ENCODE assay signal across 30 cellular contexts in genomic region chr7:68576366-68576765, GRCh38.
"Had no signal": no experiment of that assay in that cellular context is flagged by ENCODE, and none has a peak within 500 bp of the region (broad histone marks: within the 10 kb centered on the region; RNA-seq: fewer than 3 reads in every experiment).

No MANE protein-coding gene starts in this region.

- H3K27ac ChIP-seq: brain microvascular endothelial cell, coronary artery, esophagus muscularis mucosa, foreskin keratinocyte, gastroesophageal sphincter, heart right ventricle, hepatocyte, VCaP had no signal

- H3K27me3 ChIP-seq: brain microvascular endothelial cell, esophagus muscularis mucosa, foreskin keratinocyte, gastroesophageal sphincter, hepatocyte had no signal

- H2AFZ ChIP-seq: hepatocyte had no signal

- H3K4me3 ChIP-seq: coronary artery, esophagus muscularis mucosa, gastroesophageal sphincter, heart right ventricle, hepatocyte had no signal

- ATAC-seq: activated naive CD4-positive, alpha-beta T cell treated with anti-CD3 and anti-CD28 coated beads, Interleukin-2, amount 50 U/mL, for 72 hours; activated T-cell treated with anti-CD3 and anti-CD28 coated beads, Interleukin-2, amount 50 U/mL, for 72 hours; effector memory CD8-positive, alpha-beta T cell; foreskin keratinocyte; gastroesophageal sphincter; heart right ventricle; WTC11 had no signal

- H3K4me1 ChIP-seq: esophagus muscularis mucosa, foreskin keratinocyte, gastroesophageal sphincter, heart right ventricle had no signal

- H3K79me2 ChIP-seq: hepatocyte had no signal

- DNase-seq: activated CD4-positive, alpha-beta memory T cell treated with anti-CD3 and anti-CD28 coated beads, Interleukin-2, amount 10 ng/mL, durations not matched to agents 7 days and 5 days; activated CD4-positive, alpha-beta T cell treated with anti-CD3 and anti-CD28 coated beads for 1 hour; activated CD4-positive, alpha-beta T cell treated with anti-CD3 and anti-CD28 coated beads for 4 hours; activated CD4-positive, alpha-beta T cell treated with anti-CD3 and anti-CD28 coated beads, Interleukin-2, amount 10 ng/mL, durations not matched to agents 7 days and 5 days; activated CD4-positive, alpha-beta T cell treated with anti-CD3 and anti-CD28 coated beads, Interleukin-2, amount 50 U/mL, for 4 hours; activated CD8-positive, alpha-beta memory T cell treated with anti-CD3 and anti-CD28 coated beads, Interleukin-2, amount 50 U/mL, for 48 hours; activated gamma-delta T cell; activated naive CD4-positive, alpha-beta T cell; activated naive CD4-positive, alpha-beta T cell treated with anti-CD3 and anti-CD28 coated beads, Interleukin-2, amount 10 ng/mL, durations not matched to agents 7 days and 5 days; activated naive CD8-positive, alpha-beta T cell treated with anti-CD3 and anti-CD28 coated beads, Interleukin-2, amount 10 ng/mL, durations not matched to agents 7 days and 5 days; activated T-cell treated with anti-CD3 and anti-CD28 coated beads for 4 hours; activated T-cell treated with anti-CD3 and anti-CD28 coated beads, Interleukin-2, amount 50 U/mL, for 24 hours; activated T-cell treated with anti-CD3 and anti-CD28 coated beads, Interleukin-2, amount 50 U/mL, for 72 hours; amniotic stem cell; anterior cingulate cortex; brain microvascular endothelial cell; dermis blood vessel endothelial cell; effector CD4-positive, alpha-beta T cell; effector memory CD8-positive, alpha-beta T cell; erythroblast; foreskin keratinocyte; heart right ventricle; T-helper 2 cell had no signal

- H3K4me2 ChIP-seq: hepatocyte had no signal

- H3K36me3 ChIP-seq: brain microvascular endothelial cell, esophagus muscularis mucosa, gastroesophageal sphincter, heart right ventricle had no signal
